ENCODE assay signal across 24 cellular contexts in the genomic region with DNA sequence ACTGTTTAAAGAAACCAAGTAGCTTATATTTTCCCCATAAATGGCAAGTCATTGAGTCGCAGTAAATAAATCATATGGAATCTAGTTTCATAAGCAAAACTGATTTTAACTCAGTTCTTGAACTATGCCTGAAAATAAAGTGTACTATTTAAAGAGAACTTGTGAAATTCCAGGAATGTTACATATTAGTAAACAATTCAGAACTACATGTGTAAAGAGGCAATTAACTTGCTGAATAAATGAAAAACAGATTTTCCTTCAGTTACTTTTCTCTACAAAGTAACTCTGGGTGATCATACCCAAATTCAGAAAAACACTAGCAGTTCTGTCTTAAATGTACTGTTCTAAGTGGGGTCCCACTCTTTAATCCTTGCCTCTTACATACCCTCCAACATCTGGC.
"Had no signal": no experiment of that assay in that cellular context is flagged by ENCODE, and none has a peak within 500 bp of the region (broad histone marks: within the 10 kb centered on the region; RNA-seq: fewer than 3 reads in every experiment).

No MANE protein-coding gene starts in this region.

- H3K27me3 Mint-ChIP-seq: memory B cell, naive B cell, progenitor cell of endocrine pancreas had no signal

- H3K4me3 ChIP-seq: dorsolateral prefrontal cortex, gastrocnemius medialis, lung, mucosa of descending colon, neural progenitor cell, right lobe of liver, thyroid gland had no signal

- DNase-seq: dorsolateral prefrontal cortex; effector CD4-positive, alpha-beta T cell; foreskin fibroblast; gastrocnemius medialis; head of caudate nucleus; kidney; mucosa of descending colon; naive B cell; right lobe of liver; small intestine; stimulated activated CD4-positive, alpha-beta T cell treated with anti-CD3 and anti-CD28 coated beads, Interleukin-15, amount 100 ng/mL, for 24 hours; stimulated activated CD4-positive, alpha-beta T cell treated with anti-CD3 and anti-CD28 coated beads, Interleukin-2, amount 100 ng/mL, for 48 hours; stimulated activated CD8-positive, alpha-beta memory T cell treated with anti-CD3 and anti-CD28 coated beads, Interleukin-4, amount 100 ng/mL, for 48 hours; stimulated activated naive CD4-positive, alpha-beta T cell; stimulated activated naive CD8-positive, alpha-beta T cell treated with anti-CD3 and anti-CD28 coated beads, Interleukin-15, amount 100 ng/mL, for 72 hours; thyroid gland had no signal

- H3K9me3 ChIP-seq: gastrocnemius medialis, mucosa of descending colon, right lobe of liver, thyroid gland had no signal

- H3K27me3 ChIP-seq: dorsolateral prefrontal cortex, gastrocnemius medialis, neural progenitor cell, right lobe of liver, thyroid gland had no signal

- FAIRE-seq: colon, kidney, small intestine had no signal

- H3K4me1 Mint-ChIP-seq: memory B cell; naive B cell; stimulated activated naive CD8-positive, alpha-beta T cell treated with anti-CD3 and anti-CD28 coated beads, Interleukin-15, amount 100 ng/mL, for 72 hours had no signal

- H3K27ac Mint-ChIP-seq: memory B cell; mesothelial cell of epicardium; naive B cell; neural progenitor cell; progenitor cell of endocrine pancreas; stimulated activated naive CD8-positive, alpha-beta T cell treated with anti-CD3 and anti-CD28 coated beads, Interleukin-15, amount 100 ng/mL, for 72 hours had no signal

- H3K4me1 ChIP-seq: gastrocnemius medialis, neural progenitor cell, parathyroid adenoma, right lobe of liver, thyroid gland had no signal

- H3K36me3 ChIP-seq: gastrocnemius medialis, neural progenitor cell, right lobe of liver, thyroid gland had no signal

- H3K9me3 Mint-ChIP-seq: memory B cell, neural progenitor cell had no signal

- H3K4me3 Mint-ChIP-seq: memory B cell; mesothelial cell of epicardium; naive B cell; nephron; neural progenitor cell; stimulated activated naive CD8-positive, alpha-beta T cell treated with anti-CD3 and anti-CD28 coated beads, Interleukin-15, amount 100 ng/mL, for 72 hours had no signal

- H3K36me3 Mint-ChIP-seq: memory B cell, naive B cell, neural progenitor cell had no signal
